ENCODE assay signal across 27 cellular contexts in the genomic region with DNA sequence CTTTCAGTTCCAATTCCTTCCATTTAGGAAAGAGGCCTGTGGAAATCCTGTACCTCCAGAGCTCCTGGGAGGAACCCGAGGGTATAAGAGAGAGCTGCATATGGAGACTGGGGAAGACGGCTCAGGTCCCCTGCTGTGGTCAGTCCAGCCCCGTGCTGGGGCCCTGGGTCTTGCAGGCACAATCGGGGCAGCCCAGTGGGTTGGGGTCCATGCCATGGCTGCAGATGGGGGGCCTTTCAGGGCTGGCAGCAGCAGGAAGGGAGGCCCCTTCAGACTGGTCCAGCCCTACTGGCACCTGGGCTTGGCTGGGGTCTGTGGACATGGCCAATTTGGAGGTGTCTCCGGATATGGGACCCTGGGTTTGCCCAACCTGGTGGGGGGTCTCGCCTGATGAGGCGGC. TPM values are rescaled to one million over a fixed set of nuclear protein-coding genes. Genes with fewer than 3 reads are reported as not detected.
"Had no signal": no experiment of that assay in that cellular context is flagged by ENCODE, and none has a peak within 500 bp of the region (broad histone marks: within the 10 kb centered on the region; RNA-seq: fewer than 3 reads in every experiment).

No MANE protein-coding gene starts in this region.

- H3K27me3 Mint-ChIP-seq: dendritic cell treated with granulocyte-macrophage colony-stimulating factor and Interleukin-4, amounts not matched to agents 40 ng/mL and 50 ng/mL, for 4 days; effector memory CD8-positive, alpha-beta T cell had no signal

- H3K4me1 ChIP-seq: colonic mucosa, esophagus squamous epithelium, gastrocnemius medialis, heart right ventricle, left lung, lower lobe of right lung had no signal

- H3K4me3 Mint-ChIP-seq: dendritic cell treated with granulocyte-macrophage colony-stimulating factor and Interleukin-4, amounts not matched to agents 40 ng/mL and 50 ng/mL, for 4 days; effector memory CD8-positive, alpha-beta T cell; endodermal cell; mesothelial cell of epicardium had no signal

- H3K4me1 Mint-ChIP-seq: endodermal cell, mesothelial cell of epicardium had no signal

- H3K27me3 ChIP-seq: colonic mucosa, esophagus squamous epithelium, gastrocnemius medialis, heart right ventricle, left lung had no signal

- DNase-seq: colonic mucosa; cortex of kidney; effector CD8-positive, alpha-beta T cell; effector memory CD8-positive, alpha-beta T cell; endodermal cell; erythroblast; esophagus squamous epithelium; foreskin melanocyte; gastrocnemius medialis; glutamatergic neuron; heart right ventricle; hippocampal formation; left cardiac atrium; left lung; left ventricle myocardium superior; lower lobe of right lung; mucosa of descending colon had no signal

- H3K27ac ChIP-seq: colonic mucosa, epithelial cell of prostate, esophagus squamous epithelium, gastrocnemius medialis, heart right ventricle, left lung, lower lobe of right lung had no signal

- H3K36me3 ChIP-seq: colonic mucosa, gastrocnemius medialis had no signal

- H3K27ac Mint-ChIP-seq: dendritic cell treated with granulocyte-macrophage colony-stimulating factor and Interleukin-4, amounts not matched to agents 40 ng/mL and 50 ng/mL, for 4 days; effector memory CD8-positive, alpha-beta T cell; endodermal cell; mesothelial cell of epicardium had no signal

- H3K4me3 ChIP-seq: colonic mucosa, esophagus squamous epithelium, gastrocnemius medialis, heart right ventricle, left lung, lower lobe of right lung, mucosa of descending colon had no signal

- H3K9me3 Mint-ChIP-seq: effector memory CD8-positive, alpha-beta T cell; endodermal cell; mesothelial cell of epicardium had no signal

- H3K9me3 ChIP-seq: colonic mucosa, esophagus squamous epithelium, gastrocnemius medialis, lower lobe of right lung, mucosa of descending colon had no signal

RNA-seq across cellular contexts. Expression of a gene that starts 18.2 kb away (rescaled TPM):
- total RNA-seq: colonic mucosa, esophagus mucosa, esophagus squamous epithelium, gastrocnemius medialis, glomerular endothelial cell, heart right ventricle, kidney epithelial cell, left cardiac atrium, left lung, left ventricle myocardium superior, lower lobe of right lung, lung microvascular endothelial cell, mesenteric fat pad, mucosa of descending colon, myocyte had no signal
- polyA plus RNA-seq: heart right ventricle, keratinocyte had no signal
